In genomic region chr15:40293006-40293405, GRCh38 we compare ENCODE assay signal across 1 cellular context.
TF ChIP-seq lines count a peak whose summit lies in the region.

No MANE protein-coding gene starts in this region.

TF ChIP-seq in SK-N-SH treated with all-trans-retinoic acid at 6 μM for 48 hours, 23 proteins besides CTCF, POLR2A, EP300 and RAD21 (continued from another document):
- no peak for TF ChIP-seq CREB5 (CRISPR knock-in tag; IDR thresholded peaks at IDR 0.05; ENCODE audit: low read depth)
